ENCODE assay signal across 2 cellular contexts in genomic region chr14:68666206-68666730, GRCh38.
A peak's percentile ranks its signal among the peaks of the same experiment; 100 is the strongest.
TF ChIP-seq lines count a peak whose summit lies in the region.

No MANE protein-coding gene starts in this region.

TF ChIP-seq in GM12878, 131 proteins besides CTCF, POLR2A, EP300 and RAD21 (continued from another document):
- TF ChIP-seq CREM (IDR thresholded peaks at IDR 0.05; ENCODE audit: low read depth) (peak; percentile 38; the same call in 1 of the 2 replicates), ETV6 (conservative IDR thresholded peaks at IDR 0.05 in 1 of 2, IDR thresholded peaks at IDR 0.05 in 1 of 2; ENCODE audit: borderline replicate concordance in 1 of 2, low read depth in 1 of 2) (peak in 1 of 2 experiments; percentile 58; a peak in 1 of 4 replicates)

TF ChIP-seq in HepG2, 621 proteins besides CTCF, POLR2A, EP300 and RAD21:
- TF ChIP-seq PRDM10 (CRISPR knock-in tag; IDR thresholded peaks at IDR 0.05; ENCODE audit: low read depth) (no peak), ZBTB8A (CRISPR knock-in tag; IDR thresholded peaks at IDR 0.05; ENCODE audit: borderline replicate concordance, low read depth) (no peak), TCF7 (IDR thresholded peaks at IDR 0.05; ENCODE audit: low read depth) (no peak), KLF6 (CRISPR knock-in tag; IDR thresholded peaks at IDR 0.05) (no peak), JARID2 (CRISPR knock-in tag; IDR thresholded peaks at IDR 0.05; ENCODE audit: insufficient replicate concordance) (no peak), ZHX1 (CRISPR knock-in tag; IDR thresholded peaks at IDR 0.05; ENCODE audit: low read depth) (no peak), SAFB2 (CRISPR knock-in tag; IDR thresholded peaks at IDR 0.05; ENCODE audit: borderline replicate concordance, low read depth) (no peak), ZNF775 (CRISPR knock-in tag; IDR thresholded peaks at IDR 0.05; ENCODE audit: borderline replicate concordance) (no peak), ZNF484 (CRISPR knock-in tag; IDR thresholded peaks at IDR 0.05; ENCODE audit: borderline replicate concordance, low read depth) (no peak), ATF1 (CRISPR knock-in tag; IDR thresholded peaks at IDR 0.05) (no peak)
